11 cellular contexts compared by ENCODE assay signal in the genomic region with DNA sequence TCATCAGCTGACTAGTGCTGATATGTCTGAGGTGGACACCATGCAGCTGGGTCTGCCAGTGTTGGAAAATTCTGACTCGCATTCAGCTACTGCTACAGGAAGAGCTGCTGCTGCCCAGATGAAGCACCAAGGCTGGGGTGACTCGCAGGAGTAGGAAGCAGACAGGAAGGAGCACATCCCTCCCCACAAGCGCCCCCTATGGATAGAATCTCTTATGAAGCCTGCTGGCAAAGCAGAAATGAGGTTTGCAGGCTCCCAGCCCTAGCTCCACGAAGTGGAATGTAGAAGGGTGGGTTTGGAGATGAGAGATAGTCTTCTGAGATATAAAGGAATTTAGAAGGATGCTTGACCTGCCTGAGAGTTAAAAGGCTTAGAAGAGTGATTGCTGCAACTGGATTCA.
A peak's percentile ranks its signal among the peaks of the same experiment; 100 is the strongest.
DNase-seq lines count a peak whose midpoint lies in the region; ATAC-seq lines count a peak whose summit lies in the region.
"Had no signal": no experiment of that assay in that cellular context is flagged by ENCODE, and none has a peak within 500 bp of the region (broad histone marks: within the 10 kb centered on the region; RNA-seq: fewer than 3 reads in every experiment).

No MANE protein-coding gene starts in this region.

- H3K4me3 ChIP-seq in SJCRH30 = no peak overlapping the region
- H3K4me3 ChIP-seq: skin epidermis had no signal

- no peaks in the 10 kb centered on the region for H3K36me3 ChIP-seq in SJCRH30

- no peaks in the 10 kb centered on the region for H3K27me3 ChIP-seq in SJCRH30

- no peaks in the 10 kb centered on the region for H3K9me3 ChIP-seq in SJCRH30 (replicated peaks)

- DNase-seq in DMS53 treated with DMSO at 0.1 percent for 48 hours (lab: John Stamatoyannopoulos, UW; ENCODE audit: unreplicated experiment) (peak; percentile 3), HCEC 1CT (peak; percentile 33), SJCRH30 (peak; percentile 29 to 48), iris pigment epithelial cell (ENCODE audit: low read depth) (peak; percentile 8), caudate nucleus (lab: John Stamatoyannopoulos, UW) (no peak)
- no peak for DNase-seq in activated CD4-positive, alpha-beta T cell treated with anti-CD3 and anti-CD28 coated beads for 1 hour
- DNase-seq: midbrain, NCI-H2081 treated with DMSO at 0.1 percent for 48 hours had no signal

- H3K4me1 ChIP-seq in SJCRH30 = no peaks in the 10 kb centered on the region

- ATAC-seq in GM21360 (IDR thresholded peaks at IDR 0.05; ENCODE audit: unreplicated experiment) (no peak), GM18519 (IDR thresholded peaks at IDR 0.05; ENCODE audit: low FRiP score, unreplicated experiment) (no peak)

- H3K27ac ChIP-seq in SJCRH30 (no peak overlapping the region), caudate nucleus (ENCODE audit: low read depth, low read length) (no peak overlapping the region)
- H3K27ac ChIP-seq: skin epidermis had no signal

Comparison
In these comparisons a context has a peak if more than half of its experiments do, and no peak if none do; other contexts are left out.
1. DNase-seq: peak in DMS53 treated with DMSO at 0.1 percent for 48 hours (single experiment), HCEC 1CT (single experiment), SJCRH30 (2 of 2) and iris pigment epithelial cell (single experiment); none in caudate nucleus (0 of 61) and activated CD4-positive, alpha-beta T cell treated with anti-CD3 and anti-CD28 coated beads for 1 hour (single experiment).